Comparison of ENCODE assay signal across 21 cellular contexts in the genomic region with DNA sequence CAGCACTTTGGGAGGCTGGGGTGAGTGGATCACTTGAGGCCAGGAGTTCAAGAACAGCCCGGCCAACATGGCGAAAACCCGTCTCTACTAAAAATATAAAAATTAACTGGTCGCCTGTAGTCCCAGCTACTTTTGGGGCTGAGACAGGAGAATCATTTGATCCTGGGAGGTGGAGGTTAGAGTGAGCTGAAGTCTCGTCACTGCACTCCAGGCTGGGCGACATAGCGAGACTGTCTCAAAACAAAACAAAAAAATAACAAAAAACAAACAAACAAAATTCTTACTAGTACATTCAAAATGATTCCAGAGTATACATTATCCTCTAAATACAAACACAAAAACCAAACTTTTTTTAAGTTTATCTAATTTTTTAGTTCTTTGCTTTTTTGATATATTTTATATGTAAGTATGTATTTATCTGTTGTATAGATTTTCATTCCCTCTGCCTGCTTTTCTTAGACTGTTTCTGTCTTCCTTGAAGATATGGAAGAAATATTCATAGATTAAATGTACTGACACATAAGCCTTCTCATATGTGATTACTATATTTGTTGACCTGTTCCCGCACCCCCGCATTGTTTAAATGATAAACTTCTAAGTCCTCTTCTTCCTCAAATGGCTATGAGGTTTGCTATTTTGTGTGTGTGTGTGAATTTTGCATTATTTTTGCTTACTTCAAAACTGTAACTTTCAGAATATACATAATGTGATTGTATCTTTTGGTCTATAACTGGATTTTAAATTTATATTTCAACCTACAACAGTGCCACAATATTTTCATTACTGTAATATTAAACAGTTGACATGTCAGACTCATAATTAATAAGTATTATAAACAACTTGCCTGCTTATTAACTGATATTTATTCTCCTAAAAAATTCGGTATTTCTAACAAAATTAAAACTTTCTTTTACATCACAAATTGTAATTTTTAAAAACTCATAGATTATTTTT.
"Had no signal": no experiment of that assay in that cellular context is flagged by ENCODE, and none has a peak within 500 bp of the region (broad histone marks: within the 10 kb centered on the region; RNA-seq: fewer than 3 reads in every experiment).

No MANE protein-coding gene starts in this region.

- DNase-seq: hypothalamus; immature natural killer cell; left ventricle myocardium inferior; mesendoderm; naive B cell; ovary; right lobe of liver; stimulated activated CD4-positive, alpha-beta T cell treated with anti-CD3 and anti-CD28 coated beads, Interleukin-1b, Interleukin-23, amount 100 ng/mL, for 48 hours; stimulated activated CD4-positive, alpha-beta T cell treated with anti-CD3 and anti-CD28 coated beads, Interleukin-2, amount 100 ng/mL, for 48 hours; stimulated activated CD4-positive, alpha-beta T cell treated with anti-CD3 and anti-CD28 coated beads, Interleukin-4, amount 100 ng/mL, for 4 hours; stimulated activated CD8-positive, alpha-beta memory T cell treated with anti-CD3 and anti-CD28 coated beads, Interleukin-4, amount 100 ng/mL, for 48 hours; stimulated activated naive CD4-positive, alpha-beta T cell treated with Interleukin-2 at 50 U/mL for 16 hours; stimulated activated naive CD8-positive, alpha-beta T cell treated with anti-CD3 and anti-CD28 coated beads, Interleukin-15, amount 100 ng/mL, for 72 hours; substantia nigra; thyroid gland; transverse colon; upper lobe of left lung had no signal

- H3K36me3 ChIP-seq: left ventricle myocardium inferior, ovary, right atrium auricular region, right lobe of liver, thyroid gland, transverse colon, upper lobe of left lung, vagina had no signal

- H3K4me1 ChIP-seq: left ventricle myocardium inferior, right atrium auricular region, right lobe of liver, thyroid gland, transverse colon, upper lobe of left lung, vagina had no signal

- H3K9me3 ChIP-seq: ovary, right atrium auricular region, right lobe of liver, thyroid gland, transverse colon, upper lobe of left lung, vagina had no signal

- H3K4me3 ChIP-seq: left ventricle myocardium inferior, lung, ovary, right atrium auricular region, right lobe of liver, smooth muscle cell, thyroid gland, transverse colon, upper lobe of left lung, vagina had no signal

- H3K27ac ChIP-seq: left ventricle myocardium inferior, ovary, right atrium auricular region, right lobe of liver, thyroid gland, transverse colon, upper lobe of left lung, vagina had no signal
